In the genomic region with DNA sequence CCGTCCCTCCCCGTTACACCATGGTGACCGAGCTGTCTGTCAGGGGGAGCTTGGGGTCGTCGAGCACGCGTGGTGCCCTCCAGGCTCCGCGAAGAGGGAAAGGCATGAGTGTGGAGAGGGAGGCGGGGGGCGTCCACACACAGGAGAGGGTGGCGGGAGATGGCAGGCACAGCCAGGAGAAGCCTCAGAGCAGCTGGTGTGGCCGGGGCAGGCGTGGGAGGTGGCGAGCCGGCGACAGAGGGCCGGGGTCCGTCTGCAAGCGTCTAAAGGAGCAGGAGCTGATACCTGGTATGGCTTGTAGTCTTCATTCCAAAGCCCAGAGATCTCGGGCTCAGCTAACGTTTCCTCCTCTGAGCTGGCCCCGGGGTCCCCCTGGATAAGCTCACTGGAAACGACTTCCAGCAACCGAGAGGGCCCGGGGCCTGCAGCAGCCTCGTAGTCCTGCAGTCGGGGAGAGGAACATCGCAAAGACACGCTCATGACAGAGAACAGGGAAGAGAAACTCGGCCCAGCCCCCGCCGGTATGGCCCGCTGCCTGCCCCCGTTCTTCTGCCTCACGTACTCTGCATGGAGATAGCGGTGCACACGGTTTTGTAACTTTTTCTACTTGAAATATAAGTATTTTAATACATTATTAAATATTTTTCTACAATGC, we compare ENCODE assay signal across 1 cellular context.
TF ChIP-seq lines count a peak whose summit lies in the region.

No MANE protein-coding gene starts in this region.

TF ChIP-seq in HepG2, 621 proteins besides CTCF, POLR2A, EP300 and RAD21:
- TF ChIP-seq, protein P1, sequence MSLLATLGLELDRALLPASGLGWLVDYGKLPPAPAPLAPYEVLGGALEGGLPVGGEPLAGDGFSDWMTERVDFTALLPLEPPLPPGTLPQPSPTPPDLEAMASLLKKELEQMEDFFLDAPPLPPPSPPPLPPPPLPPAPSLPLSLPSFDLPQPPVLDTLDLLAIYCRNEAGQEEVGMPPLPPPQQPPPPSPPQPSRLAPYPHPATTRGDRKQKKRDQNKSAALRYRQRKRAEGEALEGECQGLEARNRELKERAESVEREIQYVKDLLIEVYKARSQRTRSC (CRISPR knock-in tag; IDR thresholded peaks at IDR 0.05; ENCODE audit: low read depth) = no peak
- TF ChIP-seq ZNF629 (CRISPR knock-in tag; conservative IDR thresholded peaks at IDR 0.05) = no peak
- TF ChIP-seq ZFP36L2 (CRISPR knock-in tag; IDR thresholded peaks at IDR 0.05) = no peak
- no peak for TF ChIP-seq NAIF1 (CRISPR knock-in tag; IDR thresholded peaks at IDR 0.05; ENCODE audit: borderline replicate concordance)
- TF ChIP-seq HOXA9 (CRISPR knock-in tag; IDR thresholded peaks at IDR 0.05; ENCODE audit: borderline replicate concordance) = no peak
- no peak for TF ChIP-seq ZNF75D (CRISPR knock-in tag; IDR thresholded peaks at IDR 0.05; ENCODE audit: borderline replicate concordance)
